ENCODE assay signal across 27 cellular contexts in the genomic region with DNA sequence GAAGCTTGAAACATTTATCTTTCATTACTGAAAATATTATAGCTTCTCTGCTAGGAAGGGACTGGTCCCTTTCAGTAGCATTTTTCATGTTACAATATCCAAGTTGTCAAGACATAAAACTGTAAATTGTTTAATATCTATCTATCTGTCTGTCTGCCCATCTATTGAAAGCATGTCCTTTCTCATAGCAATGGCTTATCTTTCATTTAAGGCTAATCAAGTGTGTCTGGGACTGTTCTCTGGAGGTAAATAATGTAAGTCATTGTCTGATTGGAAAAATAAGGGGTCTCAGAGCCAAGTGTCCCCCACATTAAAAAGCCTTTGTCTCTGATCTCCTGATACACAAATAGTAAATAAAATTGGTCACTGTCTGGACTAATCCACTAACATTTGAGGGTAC.
DNase-seq lines count a peak whose midpoint lies in the region; ATAC-seq and TF ChIP-seq lines count a peak whose summit lies in the region.
"Had no signal": no experiment of that assay in that cellular context is flagged by ENCODE, and none has a peak within 500 bp of the region (broad histone marks: within the 10 kb centered on the region; RNA-seq: fewer than 3 reads in every experiment).

No MANE protein-coding gene starts in this region.

- no peaks in the 10 kb centered on the region for H3K36me3 ChIP-seq in SK-N-SH (replicated peaks in 1 of 2; ENCODE audit: control insufficient read depth in 1 of 2, insufficient read depth in 2 of 2, low read length in 1 of 2)
- H3K36me3 ChIP-seq: BE2C; BLaER1; BLaER1 treated with 17β-estradiol and CSF1 and Interleukin-3, amounts not matched to agents 10 nM and 100 nM had no signal

- CTCF ChIA-PET in SK-N-SH (lab: Yijun Ruan, JAX) = interaction anchor here (1.3 to 1.8 kb wide), 5 partner anchors 9 to 386 kb away, joined by 3 to 7 read pairs (median 3); no protein-coding TSS in a partner anchor

- H2AFZ ChIP-seq in SK-N-SH (ENCODE audit: low read depth) = no peak overlapping the region

- H3F3A ChIP-seq in SK-N-SH (replicated peaks; ENCODE audit: insufficient read depth) = no peaks in the 10 kb centered on the region

- TF ChIP-seq CTCF in SK-N-SH (IDR thresholded peaks at IDR 0.05) = no peak

- H3K4me3 ChIP-seq in SK-N-SH (ENCODE audit: low read depth in 2 of 2, low read length in 1 of 2) = no peak overlapping the region
- H3K4me3 ChIP-seq: A549; BLaER1; BLaER1 treated with 17β-estradiol and CSF1 and Interleukin-3, amounts not matched to agents 10 nM and 100 nM had no signal

- no peaks in the 10 kb centered on the region for H3K9me2 ChIP-seq in SK-N-SH

- DNase-seq in SK-N-SH = no peak
- DNase-seq: 8988T; ACHN; AML-193; BE2C; C1 segment of cervical spinal cord; Caco-2; Calu3; CD4-positive, alpha-beta memory T cell; CD4-positive, alpha-beta T cell; CD4-positive, CD25-positive, alpha-beta regulatory T cell; CD8-positive, alpha-beta memory T cell; CD8-positive, alpha-beta T cell; COR-L47; DMS 273 treated with DMSO at 0.1 percent for 48 hours; DMS153; DMS53; DMS79; DMS79 treated with DMSO at 0.1 percent for 48 hours; DND-41; EL had no signal

- no peaks in the 10 kb centered on the region for H4K20me1 ChIP-seq in SK-N-SH (ENCODE audit: insufficient read depth)
- H4K20me1 ChIP-seq: BLaER1; BLaER1 treated with 17β-estradiol and CSF1 and Interleukin-3, amounts not matched to agents 10 nM and 100 nM had no signal

- POLR2A ChIA-PET in SK-N-SH (lab: Yijun Ruan, JAX) = interaction anchor here (1.0 kb wide), 1 partner anchor 1102 kb away, joined by 4 read pairs; no protein-coding TSS in a partner anchor

- H3K4me2 ChIP-seq in SK-N-SH = no peak overlapping the region
- H3K4me2 ChIP-seq: A549; BLaER1; BLaER1 treated with 17β-estradiol and CSF1 and Interleukin-3, amounts not matched to agents 10 nM and 100 nM had no signal

- no peaks in the 10 kb centered on the region for H3K27me3 ChIP-seq in SK-N-SH (ENCODE audit: insufficient read depth)
- H3K27me3 ChIP-seq: BE2C; BLaER1; BLaER1 treated with 17β-estradiol and CSF1 and Interleukin-3, amounts not matched to agents 10 nM and 100 nM had no signal

- peak overlapping the region in 1 of 2 experiments; percentile 99; a peak in 2 of 4 replicates for H3K27ac ChIP-seq in SK-N-SH (ENCODE audit: low read depth in 2 of 2, low read length in 1 of 2)
- H3K27ac ChIP-seq: 22Rv1; A549; BLaER1; BLaER1 treated with 17β-estradiol and CSF1 and Interleukin-3, amounts not matched to agents 10 nM and 100 nM; C4-2B had no signal

- ATAC-seq in SK-N-SH treated with all-trans-retinoic acid at 6 μM for 48 hours = no peak
- ATAC-seq: A549; CD8-positive, alpha-beta T cell had no signal

- H3K9ac ChIP-seq in SK-N-SH = no peak overlapping the region
- H3K9ac ChIP-seq: BLaER1; BLaER1 treated with 17β-estradiol and CSF1 and Interleukin-3, amounts not matched to agents 10 nM and 100 nM had no signal

- no peaks in the 10 kb centered on the region for H3K9me3 ChIP-seq in SK-N-SH
- H3K9me3 ChIP-seq: A549; BE2C; BLaER1; BLaER1 treated with 17β-estradiol and CSF1 and Interleukin-3, amounts not matched to agents 10 nM and 100 nM; Caco-2 had no signal

- TF ChIP-seq RAD21 in SK-N-SH (IDR thresholded peaks at IDR 0.05; ENCODE audit: low read length) = no peak

- peak in 1 of 2 experiments; percentile 86; a peak in 2 of 4 replicates for TF ChIP-seq EP300 in SK-N-SH (IDR thresholded peaks at IDR 0.05; ENCODE audit: borderline replicate concordance in 1 of 2, low read depth in 1 of 2, low read length in 1 of 2)

- H3K4me1 ChIP-seq in SK-N-SH (ENCODE audit: control insufficient read depth in 1 of 2, insufficient read depth in 2 of 2, low read depth in 1 of 2, low read length in 1 of 2) = peaks cover 0 to 19% of the 10 kb centered on the region in 2 experiments; a peak in 2 of 4 replicates
- H3K4me1 ChIP-seq: A549; BLaER1; BLaER1 treated with 17β-estradiol and CSF1 and Interleukin-3, amounts not matched to agents 10 nM and 100 nM; Caco-2 had no signal

- no peaks in the 10 kb centered on the region for H3K79me2 ChIP-seq in SK-N-SH (ENCODE audit: insufficient read depth)

TF ChIP-seq in SK-N-SH, 30 proteins besides CTCF, POLR2A, EP300 and RAD21:
- TF ChIP-seq MXI1 (IDR thresholded peaks at IDR 0.05; ENCODE audit: low read depth, low read length) (no peak), GATA2 (CRISPR knock-in tag; IDR thresholded peaks at IDR 0.05) (peak; percentile 71), FOXJ3 (CRISPR knock-in tag; IDR thresholded peaks at IDR 0.05) (peak; percentile 70), FOSL2 (IDR thresholded peaks at IDR 0.05; ENCODE audit: borderline replicate concordance, low read depth) (no peak), RXRA (IDR thresholded peaks at IDR 0.05; ENCODE audit: borderline replicate concordance, low read depth) (no peak), YY1 (IDR thresholded peaks at IDR 0.05; ENCODE audit: low read depth) (no peak), NRF1 (IDR thresholded peaks at IDR 0.05; ENCODE audit: low read depth, low read length) (no peak), FOXM1 (IDR thresholded peaks at IDR 0.05; ENCODE audit: low read depth) (no peak)
- TF ChIP-seq, protein P1, sequence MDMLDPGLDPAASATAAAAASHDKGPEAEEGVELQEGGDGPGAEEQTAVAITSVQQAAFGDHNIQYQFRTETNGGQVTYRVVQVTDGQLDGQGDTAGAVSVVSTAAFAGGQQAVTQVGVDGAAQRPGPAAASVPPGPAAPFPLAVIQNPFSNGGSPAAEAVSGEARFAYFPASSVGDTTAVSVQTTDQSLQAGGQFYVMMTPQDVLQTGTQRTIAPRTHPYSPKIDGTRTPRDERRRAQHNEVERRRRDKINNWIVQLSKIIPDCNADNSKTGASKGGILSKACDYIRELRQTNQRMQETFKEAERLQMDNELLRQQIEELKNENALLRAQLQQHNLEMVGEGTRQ (IDR thresholded peaks at IDR 0.05; ENCODE audit: borderline replicate concordance, low read depth, low read length) = no peak
- TF ChIP-seq, protein P2, sequence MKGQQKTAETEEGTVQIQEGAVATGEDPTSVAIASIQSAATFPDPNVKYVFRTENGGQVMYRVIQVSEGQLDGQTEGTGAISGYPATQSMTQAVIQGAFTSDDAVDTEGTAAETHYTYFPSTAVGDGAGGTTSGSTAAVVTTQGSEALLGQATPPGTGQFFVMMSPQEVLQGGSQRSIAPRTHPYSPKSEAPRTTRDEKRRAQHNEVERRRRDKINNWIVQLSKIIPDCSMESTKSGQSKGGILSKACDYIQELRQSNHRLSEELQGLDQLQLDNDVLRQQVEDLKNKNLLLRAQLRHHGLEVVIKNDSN (IDR thresholded peaks at IDR 0.05; ENCODE audit: borderline replicate concordance, low read depth) = no peak
- TF ChIP-seq, protein P3, sequence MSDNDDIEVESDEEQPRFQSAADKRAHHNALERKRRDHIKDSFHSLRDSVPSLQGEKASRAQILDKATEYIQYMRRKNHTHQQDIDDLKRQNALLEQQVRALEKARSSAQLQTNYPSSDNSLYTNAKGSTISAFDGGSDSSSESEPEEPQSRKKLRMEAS (IDR thresholded peaks at IDR 0.05; ENCODE audit: low read depth) = no peak

TF ChIP-seq in SK-N-SH treated with all-trans-retinoic acid at 6 μM for 48 hours, 23 proteins besides CTCF, POLR2A, EP300 and RAD21 (continues in another document):
- TF ChIP-seq ZNF565 (CRISPR knock-in tag; conservative IDR thresholded peaks at IDR 0.05; ENCODE audit: low read depth) = no peak
- no peak for TF ChIP-seq ARNTL (CRISPR knock-in tag; IDR thresholded peaks at IDR 0.05; ENCODE audit: borderline replicate concordance, low read depth)
- TF ChIP-seq ESRRG (CRISPR knock-in tag; IDR thresholded peaks at IDR 0.05) = no peak
- no peak for TF ChIP-seq TOX (CRISPR knock-in tag; IDR thresholded peaks at IDR 0.05; ENCODE audit: borderline replicate concordance)
- TF ChIP-seq PPARA (CRISPR knock-in tag; IDR thresholded peaks at IDR 0.05; ENCODE audit: borderline replicate concordance) = no peak
- no peak for TF ChIP-seq ZNF70 (CRISPR knock-in tag; IDR thresholded peaks at IDR 0.05)
- TF ChIP-seq OSR1 (CRISPR knock-in tag; IDR thresholded peaks at IDR 0.05) = no peak
- TF ChIP-seq, protein P4, sequence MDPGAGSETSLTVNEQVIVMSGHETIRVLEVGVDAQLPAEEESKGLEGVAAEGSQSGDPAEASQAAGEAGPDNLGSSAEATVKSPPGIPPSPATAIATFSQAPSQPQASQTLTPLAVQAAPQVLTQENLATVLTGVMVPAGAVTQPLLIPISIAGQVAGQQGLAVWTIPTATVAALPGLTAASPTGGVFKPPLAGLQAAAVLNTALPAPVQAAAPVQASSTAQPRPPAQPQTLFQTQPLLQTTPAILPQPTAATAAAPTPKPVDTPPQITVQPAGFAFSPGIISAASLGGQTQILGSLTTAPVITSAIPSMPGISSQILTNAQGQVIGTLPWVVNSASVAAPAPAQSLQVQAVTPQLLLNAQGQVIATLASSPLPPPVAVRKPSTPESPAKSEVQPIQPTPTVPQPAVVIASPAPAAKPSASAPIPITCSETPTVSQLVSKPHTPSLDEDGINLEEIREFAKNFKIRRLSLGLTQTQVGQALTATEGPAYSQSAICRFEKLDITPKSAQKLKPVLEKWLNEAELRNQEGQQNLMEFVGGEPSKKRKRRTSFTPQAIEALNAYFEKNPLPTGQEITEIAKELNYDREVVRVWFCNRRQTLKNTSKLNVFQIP (CRISPR knock-in tag; IDR thresholded peaks at IDR 0.05; ENCODE audit: borderline replicate concordance, low read depth) = no peak
- TF ChIP-seq TCF4 (CRISPR knock-in tag; IDR thresholded peaks at IDR 0.05; ENCODE audit: borderline replicate concordance) = no peak
- TF ChIP-seq SNAI2 (CRISPR knock-in tag; IDR thresholded peaks at IDR 0.05) = no peak
- no peak for TF ChIP-seq RARB (CRISPR knock-in tag; IDR thresholded peaks at IDR 0.05)
- TF ChIP-seq ZFP3 (CRISPR knock-in tag; IDR thresholded peaks at IDR 0.05) = no peak
- TF ChIP-seq, protein P5, sequence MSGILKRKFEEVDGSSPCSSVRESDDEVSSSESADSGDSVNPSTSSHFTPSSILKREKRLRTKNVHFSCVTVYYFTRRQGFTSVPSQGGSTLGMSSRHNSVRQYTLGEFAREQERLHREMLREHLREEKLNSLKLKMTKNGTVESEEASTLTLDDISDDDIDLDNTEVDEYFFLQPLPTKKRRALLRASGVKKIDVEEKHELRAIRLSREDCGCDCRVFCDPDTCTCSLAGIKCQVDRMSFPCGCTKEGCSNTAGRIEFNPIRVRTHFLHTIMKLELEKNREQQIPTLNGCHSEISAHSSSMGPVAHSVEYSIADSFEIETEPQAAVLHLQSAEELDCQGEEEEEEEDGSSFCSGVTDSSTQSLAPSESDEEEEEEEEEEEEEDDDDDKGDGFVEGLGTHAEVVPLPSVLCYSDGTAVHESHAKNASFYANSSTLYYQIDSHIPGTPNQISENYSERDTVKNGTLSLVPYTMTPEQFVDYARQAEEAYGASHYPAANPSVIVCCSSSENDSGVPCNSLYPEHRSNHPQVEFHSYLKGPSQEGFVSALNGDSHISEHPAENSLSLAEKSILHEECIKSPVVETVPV (CRISPR knock-in tag; IDR thresholded peaks at IDR 0.05) = no peak
